In genomic region chr12:124264879-124265278, GRCh38 we compare ENCODE assay signal across 28 cellular contexts. TPM values are rescaled to one million over a fixed set of nuclear protein-coding genes. Genes with fewer than 3 reads are reported as not detected.
"Had no signal": no experiment of that assay in that cellular context is flagged by ENCODE, and none has a peak within 500 bp of the region (broad histone marks: within the 10 kb centered on the region; RNA-seq: fewer than 3 reads in every experiment).

No MANE protein-coding gene starts in this region.

- ATAC-seq: natural killer cell; pancreas; right cardiac atrium; stimulated activated effector memory CD8-positive, alpha-beta T cell treated with anti-CD3 and anti-CD28 coated beads, Interleukin-12 subunit alpha, Interleukin-12 subunit beta, amount 100 ng/mL, for 72 hours; upper lobe of right lung had no signal

- DNase-seq: hypothalamus; immature natural killer cell; left ventricle myocardium inferior; mesendoderm; naive B cell; natural killer cell; nephron progenitor cell; nucleus accumbens; pancreas; retina; right cardiac atrium; sigmoid colon; small intestine; spleen; stimulated activated CD4-positive, alpha-beta T cell treated with anti-CD3 and anti-CD28 coated beads, Interleukin-4, amount 100 ng/mL, for 24 hours; stimulated activated naive CD4-positive, alpha-beta T cell; tibial artery; trophoblast cell; upper lobe of right lung had no signal

- H3K9me3 Mint-ChIP-seq: immature natural killer cell; natural killer cell; stimulated activated effector memory CD8-positive, alpha-beta T cell treated with anti-CD3 and anti-CD28 coated beads, Interleukin-12 subunit alpha, Interleukin-12 subunit beta, amount 100 ng/mL, for 72 hours; stimulated activated naive CD8-positive, alpha-beta T cell treated with anti-CD3 and anti-CD28 coated beads, Interleukin-15, Interleukin-2, amounts not matched to agents 100 ng/mL and 50 ng/mL, for 24 hours had no signal

- H3K27ac Mint-ChIP-seq: immature natural killer cell; mesothelial cell of epicardium; natural killer cell; nephron progenitor cell; stimulated activated effector memory CD8-positive, alpha-beta T cell treated with anti-CD3 and anti-CD28 coated beads, Interleukin-12 subunit alpha, Interleukin-12 subunit beta, amount 100 ng/mL, for 72 hours; stimulated activated naive CD8-positive, alpha-beta T cell treated with anti-CD3 and anti-CD28 coated beads, Interleukin-15, Interleukin-2, amounts not matched to agents 100 ng/mL and 50 ng/mL, for 24 hours had no signal

- H3K27ac ChIP-seq: left ventricle myocardium inferior, pancreas, sigmoid colon, spleen, suprapubic skin, thoracic aorta, tibial artery, upper lobe of right lung had no signal

- H3K4me1 ChIP-seq: left ventricle myocardium inferior, pancreas, prostate gland, sigmoid colon, suprapubic skin, tibial artery, upper lobe of right lung had no signal

- H3K36me3 ChIP-seq: left ventricle myocardium inferior, pancreas, prostate gland, sigmoid colon, spleen, suprapubic skin, thoracic aorta, tibial artery, upper lobe of right lung had no signal

- H3K36me3 Mint-ChIP-seq: immature natural killer cell; natural killer cell; stimulated activated effector memory CD8-positive, alpha-beta T cell treated with anti-CD3 and anti-CD28 coated beads, Interleukin-12 subunit alpha, Interleukin-12 subunit beta, amount 100 ng/mL, for 72 hours had no signal

- FAIRE-seq: islet of Langerhans, pancreas, small intestine, urothelium cell line had no signal

- H3K4me3 ChIP-seq: left ventricle myocardium inferior, lung, pancreas, prostate gland, sigmoid colon, spleen, suprapubic skin, thoracic aorta, tibial artery, upper lobe of right lung had no signal

- H3K27me3 ChIP-seq: pancreas, upper lobe of right lung had no signal

- H3K9me3 ChIP-seq: pancreas, prostate gland, sigmoid colon, spleen, suprapubic skin, thoracic aorta, upper lobe of right lung had no signal

RNA-seq across cellular contexts. Expression of gene RFLNA, which starts 30.0 kb away (rescaled TPM):
- polyA plus RNA-seq: immature natural killer cell had no signal
